In genomic region chr22:44329179-44329796, GRCh38 we compare ENCODE assay signal across 8 cellular contexts. TPM values are rescaled to one million over a fixed set of nuclear protein-coding genes. Genes with fewer than 3 reads are reported as not detected.
DNase-seq lines count a peak whose midpoint lies in the region; ATAC-seq lines count a peak whose summit lies in the region.

No MANE protein-coding gene starts in this region.

- CTCF ChIA-PET in activated CD4-positive, alpha-beta memory T cell treated with anti-CD3 and anti-CD28 coated beads, Interleukin-2, amount 10 ng/mL, durations not matched to agents 7 days and 5 days (lab: Charles Lee), result no interaction called here

- peaks cover 57% of the 10 kb centered on the region for H3K27me3 Mint-ChIP-seq in activated T-cell treated with anti-CD3 and anti-CD28 coated beads, Interleukin-2, amount 50 U/mL, for 4 hours (ENCODE audit: low read depth)
- H3K27me3 Mint-ChIP-seq in activated CD4-positive, alpha-beta memory T cell treated with anti-CD3 and anti-CD28 coated beads, Interleukin-2, amount 10 ng/mL, durations not matched to agents 7 days and 5 days, result peaks cover 62% of the 10 kb centered on the region
- H3K27me3 Mint-ChIP-seq in stimulated activated naive B cell treated with anti-CD40 and anti-IgM and Interleukin-4, amounts not matched to agents 10 μg/mL and 1 μg/mL and 100 μg/mL, for 72 hours, result peaks cover 52 to 54% of the 10 kb centered on the region in 2 donors

- peaks cover 24% of the 10 kb centered on the region for H3K4me1 Mint-ChIP-seq in activated T-cell treated with anti-CD3 and anti-CD28 coated beads, Interleukin-2, amount 50 U/mL, for 4 hours (ENCODE audit: low read depth)
- peaks cover 30% of the 10 kb centered on the region for H3K4me1 Mint-ChIP-seq in activated CD4-positive, alpha-beta memory T cell treated with anti-CD3 and anti-CD28 coated beads, Interleukin-2, amount 10 ng/mL, durations not matched to agents 7 days and 5 days
- H3K4me1 Mint-ChIP-seq in stimulated activated naive B cell treated with anti-CD40 and anti-IgM and Interleukin-4, amounts not matched to agents 10 μg/mL and 1 μg/mL and 100 μg/mL, for 72 hours, result peaks cover 25 to 45% of the 10 kb centered on the region in 2 donors

- no peaks in the 10 kb centered on the region for H3K36me3 Mint-ChIP-seq in activated T-cell treated with anti-CD3 and anti-CD28 coated beads, Interleukin-2, amount 50 U/mL, for 4 hours (ENCODE audit: insufficient read depth)
- peaks cover 2% of the 10 kb centered on the region for H3K36me3 Mint-ChIP-seq in activated CD4-positive, alpha-beta memory T cell treated with anti-CD3 and anti-CD28 coated beads, Interleukin-2, amount 10 ng/mL, durations not matched to agents 7 days and 5 days (ENCODE audit: low read depth)
- no peaks in the 10 kb centered on the region for H3K36me3 Mint-ChIP-seq in stimulated activated naive B cell treated with anti-CD40 and anti-IgM and Interleukin-4, amounts not matched to agents 10 μg/mL and 1 μg/mL and 100 μg/mL, for 72 hours

- H3K27ac Mint-ChIP-seq in activated CD4-positive, alpha-beta memory T cell treated with anti-CD3 and anti-CD28 coated beads, Interleukin-2, amount 10 ng/mL, durations not matched to agents 7 days and 5 days, result no peak overlapping the region
- H3K27ac Mint-ChIP-seq in stimulated activated naive B cell treated with anti-CD40 and anti-IgM and Interleukin-4, amounts not matched to agents 10 μg/mL and 1 μg/mL and 100 μg/mL, for 72 hours, result no peak overlapping the region

- H3K9me3 Mint-ChIP-seq in activated T-cell treated with anti-CD3 and anti-CD28 coated beads, Interleukin-2, amount 50 U/mL, for 4 hours, result no peaks in the 10 kb centered on the region
- H3K9me3 Mint-ChIP-seq in activated CD4-positive, alpha-beta memory T cell treated with anti-CD3 and anti-CD28 coated beads, Interleukin-2, amount 10 ng/mL, durations not matched to agents 7 days and 5 days, result no peaks in the 10 kb centered on the region
- H3K9me3 Mint-ChIP-seq in stimulated activated naive B cell treated with anti-CD40 and anti-IgM and Interleukin-4, amounts not matched to agents 10 μg/mL and 1 μg/mL and 100 μg/mL, for 72 hours, result no peaks in the 10 kb centered on the region

- peak; percentile 20 to 52 for ATAC-seq in activated T-cell treated with anti-CD3 and anti-CD28 coated beads, Interleukin-2, amount 50 U/mL, for 4 hours
- peak; percentile 74 for ATAC-seq in HG03045 (IDR thresholded peaks at IDR 0.05; ENCODE audit: unreplicated experiment)
- peak; percentile 91 to 92 for ATAC-seq in stimulated activated naive B cell treated with anti-CD40 and anti-IgM and Interleukin-4, amounts not matched to agents 10 μg/mL and 1 μg/mL and 100 μg/mL, for 72 hours (replicated peaks)
- ATAC-seq in GM18520 (IDR thresholded peaks at IDR 0.05; ENCODE audit: unreplicated experiment), result no peak

- POLR2A ChIA-PET in activated CD4-positive, alpha-beta memory T cell treated with anti-CD3 and anti-CD28 coated beads, Interleukin-2, amount 10 ng/mL, durations not matched to agents 7 days and 5 days (lab: Charles Lee), result interaction anchor here (1.8 kb wide), 1 partner anchor 148 kb away, joined by 4 read pairs; no protein-coding TSS in a partner anchor

- in situ Hi-C loops in ACHN (cut with HindIII; ENCODE audit: low pct_ligation_motif_present, low pct_unique_long_range_greater_than_20kb, low sequenced_read_pairs), result no loop called here

- H3K4me3 Mint-ChIP-seq in activated T-cell treated with anti-CD3 and anti-CD28 coated beads, Interleukin-2, amount 50 U/mL, for 4 hours, result no peak overlapping the region
- H3K4me3 Mint-ChIP-seq in activated CD4-positive, alpha-beta memory T cell treated with anti-CD3 and anti-CD28 coated beads, Interleukin-2, amount 10 ng/mL, durations not matched to agents 7 days and 5 days, result no peak overlapping the region
- peak overlapping the region in 1 of 2 donors; percentile 14 for H3K4me3 Mint-ChIP-seq in stimulated activated naive B cell treated with anti-CD40 and anti-IgM and Interleukin-4, amounts not matched to agents 10 μg/mL and 1 μg/mL and 100 μg/mL, for 72 hours

- no peak for DNase-seq in activated T-cell treated with anti-CD3 and anti-CD28 coated beads, Interleukin-2, amount 50 U/mL, for 4 hours
- no peak for DNase-seq in activated T-cell treated with anti-CD3 and anti-CD28 coated beads, Interleukin-2, amount 50 U/mL, for 1 hour
- peak; percentile 51 for DNase-seq in activated CD4-positive, alpha-beta memory T cell treated with anti-CD3 and anti-CD28 coated beads, Interleukin-2, amount 10 ng/mL, durations not matched to agents 7 days and 5 days
- peak; percentile 66 for DNase-seq in stimulated activated naive B cell treated with anti-CD40 and anti-IgM and Interleukin-4, amounts not matched to agents 10 μg/mL and 1 μg/mL and 100 μg/mL, for 72 hours
- no peak for DNase-seq in ACHN
- no peak for DNase-seq in NCI-H446 treated with DMSO at 0.1 percent for 48 hours (lab: John Stamatoyannopoulos, UW)

RNA-seq across cellular contexts. Expression of gene SHISAL1, which starts 16.5 kb away (rescaled TPM):
- total RNA-seq in activated T-cell treated with anti-CD3 and anti-CD28 coated beads, Interleukin-2, amount 50 U/mL, for 4 hours, result not detected
- not detected for total RNA-seq in activated CD4-positive, alpha-beta memory T cell treated with anti-CD3 and anti-CD28 coated beads, Interleukin-2, amount 10 ng/mL, durations not matched to agents 7 days and 5 days

Comparison
In these comparisons a context has a peak if more than half of its experiments do, and no peak if none do; other contexts are left out.
1. DNase-seq: peak in activated CD4-positive, alpha-beta memory T cell treated with anti-CD3 and anti-CD28 coated beads, Interleukin-2, amount 10 ng/mL, durations not matched to agents 7 days and 5 days (single experiment) and stimulated activated naive B cell treated with anti-CD40 and anti-IgM and Interleukin-4, amounts not matched to agents 10 μg/mL and 1 μg/mL and 100 μg/mL, for 72 hours (single experiment); none in activated T-cell treated with anti-CD3 and anti-CD28 coated beads, Interleukin-2, amount 50 U/mL, for 4 hours (single experiment), activated T-cell treated with anti-CD3 and anti-CD28 coated beads, Interleukin-2, amount 50 U/mL, for 1 hour (single experiment), ACHN (single experiment) and NCI-H446 treated with DMSO at 0.1 percent for 48 hours (single experiment).